Comparison of ENCODE assay signal across 1 cellular context in genomic region chr1:8831329-8831728, GRCh38.
TF ChIP-seq lines count a peak whose summit lies in the region.

No MANE protein-coding gene starts in this region.

TF ChIP-seq in K562, 482 proteins besides CTCF, POLR2A, EP300 and RAD21:
- no peak for TF ChIP-seq ZNF696 (CRISPR knock-in tag; conservative IDR thresholded peaks at IDR 0.05)
- TF ChIP-seq ZNF655 (CRISPR knock-in tag; IDR thresholded peaks at IDR 0.05) = no peak
- peak; percentile 24 for TF ChIP-seq CTCFL (IDR thresholded peaks at IDR 0.05; ENCODE audit: borderline replicate concordance, insufficient read depth, low read depth, low read length, poor library complexity, severe bottlenecking)
- TF ChIP-seq NFIC (IDR thresholded peaks at IDR 0.05) = peak; percentile 36
